In genomic region chr11:94424011-94424410, GRCh38 we compare ENCODE assay signal across 20 cellular contexts. TPM values are rescaled to one million over a fixed set of nuclear protein-coding genes. Genes with fewer than 3 reads are reported as not detected.
DNase-seq lines count a peak whose midpoint lies in the region; ATAC-seq and TF ChIP-seq lines count a peak whose summit lies in the region.
"Had no signal": no experiment of that assay in that cellular context is flagged by ENCODE, and none has a peak within 500 bp of the region (broad histone marks: within the 10 kb centered on the region; RNA-seq: fewer than 3 reads in every experiment).

No MANE protein-coding gene starts in this region.

- no peak overlapping the region for H2BK5ac ChIP-seq in IMR-90 (ENCODE audit: low read depth, low read length, poor library complexity, severe bottlenecking)

- H2AFZ ChIP-seq in IMR-90 (replicated peaks; ENCODE audit: low read length, poor library complexity) = no peak overlapping the region

- no peak overlapping the region for H3K27ac ChIP-seq in IMR-90 (ENCODE audit: insufficient read depth, low read length)
- H3K27ac ChIP-seq: A549, SJCRH30 had no signal

- H3K9me3 Mint-ChIP-seq in osteocyte (ENCODE audit: unreplicated experiment) = peaks cover 20% of the 10 kb centered on the region
- H3K9me3 Mint-ChIP-seq in natural killer cell = no peaks in the 10 kb centered on the region

- no peak for TF ChIP-seq CTCF in IMR-90 (conservative IDR thresholded peaks at IDR 0.05; ENCODE audit: low read depth, low read length)
- no peak for TF ChIP-seq CTCF in osteocyte (IDR thresholded peaks at IDR 0.05)
- no peak for TF ChIP-seq CTCF in natural killer cell (IDR thresholded peaks at IDR 0.05)

- intact Hi-C loops in IMR-90 (cut with micrococcal nuclease) = no loop called here
- intact Hi-C loops in natural killer cell (cut with micrococcal nuclease) = no loop called here

- no peaks in the 10 kb centered on the region for H3K27me3 ChIP-seq in IMR-90 (ENCODE audit: control insufficient read depth, insufficient read depth, low read length)
- H3K27me3 ChIP-seq: SJCRH30 had no signal

- H2AK5ac ChIP-seq in IMR-90 (ENCODE audit: low read depth, low read length) = no peak overlapping the region

- no peak overlapping the region for H2BK120ac ChIP-seq in IMR-90 (ENCODE audit: low read depth, low read length)

- H3K4me1 Mint-ChIP-seq in osteocyte (ENCODE audit: unreplicated experiment) = peaks cover 16% of the 10 kb centered on the region
- H3K4me1 Mint-ChIP-seq in natural killer cell = peaks cover 10 to 25% of the 10 kb centered on the region in 2 donors
- H3K4me1 Mint-ChIP-seq: CD14-positive monocyte had no signal

- H3K4me2 ChIP-seq in IMR-90 (ENCODE audit: low read depth, low read length) = no peak overlapping the region
- H3K4me2 ChIP-seq: A549 had no signal

- BruUV-seq in IMR-90 (replicated peaks; lab: Mats Ljungman, UMichigan) = no TSS peak

- H3K9me3 ChIP-seq in IMR-90 (ENCODE audit: control insufficient read depth, insufficient read depth, low read length) = no peaks in the 10 kb centered on the region
- H3K9me3 ChIP-seq: A549, SJCRH30 had no signal

- H4K5ac ChIP-seq in IMR-90 (ENCODE audit: low read depth, low read length) = no peak overlapping the region

- H3K23ac ChIP-seq in IMR-90 (ENCODE audit: low read depth, low read length) = no peak overlapping the region

- H4K8ac ChIP-seq in IMR-90 (ENCODE audit: low read depth in 2 of 2, low read length in 2 of 2) = no peak overlapping the region

- no peak overlapping the region for H3K56ac ChIP-seq in IMR-90 (ENCODE audit: extremely low read depth, insufficient read depth, low read length)

- H3K27me3 Mint-ChIP-seq in osteocyte (ENCODE audit: unreplicated experiment) = no peaks in the 10 kb centered on the region
- H3K27me3 Mint-ChIP-seq in natural killer cell (ENCODE audit: low read depth in 2 of 2) = no peaks in the 10 kb centered on the region
- H3K27me3 Mint-ChIP-seq: B cell had no signal

- 0 out of 2 replicates have a peak overlapping the region, but pooled peaks have one; percentile 4 for H3K14ac ChIP-seq in IMR-90 (replicated peaks; ENCODE audit: low read depth, low read length)

- no peak overlapping the region for H3K18ac ChIP-seq in IMR-90 (ENCODE audit: low read depth, low read length)

- ATAC-seq in IMR-90 (ENCODE audit: low read depth) = 0 out of 2 replicates have a peak, but pooled peaks have one; percentile 21
- ATAC-seq in natural killer cell = no peak
- ATAC-seq: A549 had no signal

- TF ChIP-seq POLR2A in IMR-90 (IDR thresholded peaks at IDR 0.05; ENCODE audit: low read depth, low read length) = no peak

- DNase-seq in IMR-90 (no peak), astrocyte of the hippocampus (ENCODE audit: low read depth, low spot score) (peak; percentile 7), fibroblast of peridontal ligament (ENCODE audit: extremely low read depth) (peak; percentile 15), osteocyte (ENCODE audit: extremely low spot score, unreplicated experiment) (no peak), GDM1 (lab: John Stamatoyannopoulos, UW) (no peak), natural killer cell (no peak)
- DNase-seq in stimulated activated CD4-positive, alpha-beta T cell treated with anti-CD3 and anti-CD28 coated beads, Interleukin-2, amount 100 ng/mL, for 48 hours = no peak
- DNase-seq: DMS53, GF-D8, KBM-7, NCI-H1092 treated with DMSO at 0.1 percent for 48 hours, NCI-H2029 treated with DMSO at 0.1 percent for 48 hours, NCI-H2171, NCI-H345, NCI-H774, OCI-M1 had no signal

- H3K4me3 Mint-ChIP-seq in osteocyte (ENCODE audit: unreplicated experiment) (no peak overlapping the region), natural killer cell (no peak overlapping the region)
- H3K4me3 Mint-ChIP-seq: B cell, CD14-positive monocyte had no signal

- no peaks in the 10 kb centered on the region for H4K20me1 ChIP-seq in IMR-90 (ENCODE audit: insufficient read depth, low read length)

- H3K36me3 Mint-ChIP-seq in osteocyte (ENCODE audit: unreplicated experiment) = peaks cover 45% of the 10 kb centered on the region
- peaks cover 33% of the 10 kb centered on the region for H3K36me3 Mint-ChIP-seq in natural killer cell

- H3K79me1 ChIP-seq in IMR-90 (ENCODE audit: low read depth in 1 of 2, low read length in 2 of 2) = 0 out of 4 replicates have a peak, but pooled peaks cover 0 to 4% of the 10 kb centered on the region in 2 experiments

- peaks cover 6% of the 10 kb centered on the region; the same call in 1 of the 2 replicates for H3K9me1 ChIP-seq in IMR-90 (ENCODE audit: insufficient read depth, low read length)

- dilution Hi-C loops in IMR-90 (cut with HindIII; ENCODE audit: low sequenced_read_pairs, unreplicated experiment) = no loop called here

- H2BK20ac ChIP-seq in IMR-90 (ENCODE audit: low read depth, low read length) = no peak overlapping the region

- no peak overlapping the region for H3K4me3 ChIP-seq in IMR-90 (ENCODE audit: insufficient read depth, low read depth, low read length)
- H3K4me3 ChIP-seq: A549, SJCRH30 had no signal

- H3K4ac ChIP-seq in IMR-90 (ENCODE audit: low read depth, low read length) = no peak overlapping the region

- in situ Hi-C loops in IMR-90 (cut with MboI; ENCODE audit: low sequenced_read_pairs) = loop anchor here (10.0 kb wide), 1 partner anchor 249 kb away; no protein-coding TSS in a partner anchor

- H2BK15ac ChIP-seq in IMR-90 (ENCODE audit: low read depth, low read length) = no peak overlapping the region

- H3K36me3 ChIP-seq in IMR-90 (ENCODE audit: control insufficient read depth, insufficient read depth, low read length) = no peaks in the 10 kb centered on the region

- no peak overlapping the region for H2AK9ac ChIP-seq in IMR-90 (replicated peaks; ENCODE audit: low read depth, low read length, poor library complexity)

- no peak overlapping the region for H4K91ac ChIP-seq in IMR-90 (ENCODE audit: insufficient read depth, low read depth, low read length)

- CTCF ChIA-PET in IMR-90 (lab: Yijun Ruan, JAX) = interaction anchor here (1.0 kb wide), 1 partner anchor 503 kb away, joined by 4 read pairs; no protein-coding TSS in a partner anchor

- TF ChIP-seq RAD21 in IMR-90 (IDR thresholded peaks at IDR 0.05; ENCODE audit: low read length) = no peak

- peaks cover 3% of the 10 kb centered on the region; the same call in 1 of the 2 replicates for H3K4me1 ChIP-seq in IMR-90 (ENCODE audit: control insufficient read depth, insufficient read depth, low read length)
- H3K4me1 ChIP-seq: SJCRH30 had no signal

- H3K9ac ChIP-seq in IMR-90 (ENCODE audit: low read depth, low read length) = no peak overlapping the region

- POLR2A ChIA-PET in IMR-90 (lab: Charles Lee; ENCODE audit: unreplicated experiment) = no interaction called here

- no CpG with 5 or more reads among the region's 2 CpGs for WGBS in IMR-90 (ENCODE audit: extremely low coverage in 2 of 2, insufficient read length in 1 of 2), 2 experiments

- H3K27ac Mint-ChIP-seq in osteocyte (ENCODE audit: unreplicated experiment) (peak overlapping the region; percentile 19), natural killer cell (no peak overlapping the region)
- H3K27ac Mint-ChIP-seq: B cell had no signal

TF ChIP-seq in IMR-90, 13 proteins besides CTCF, POLR2A, EP300 and RAD21:
- no peak for TF ChIP-seq CHD1 (IDR thresholded peaks at IDR 0.05; ENCODE audit: low read depth, low read length)
- no peak for TF ChIP-seq FOS (IDR thresholded peaks at IDR 0.05; ENCODE audit: low read depth, low read length)
- TF ChIP-seq CEBPB (IDR thresholded peaks at IDR 0.05; ENCODE audit: low read depth, low read length) = no peak
- TF ChIP-seq MAZ (IDR thresholded peaks at IDR 0.05; ENCODE audit: borderline replicate concordance, low read depth, low read length) = no peak
- TF ChIP-seq RCOR1 (IDR thresholded peaks at IDR 0.05; ENCODE audit: insufficient replicate concordance, low read length) = no peak
- no peak for TF ChIP-seq MAFK (IDR thresholded peaks at IDR 0.05; ENCODE audit: low read depth, low read length)
- TF ChIP-seq BHLHE40 (IDR thresholded peaks at IDR 0.05; ENCODE audit: low read depth, low read length) = no peak
- TF ChIP-seq MXI1 (IDR thresholded peaks at IDR 0.05; ENCODE audit: borderline replicate concordance, low read depth, low read length) = no peak
- no peak for TF ChIP-seq NFE2L2 (IDR thresholded peaks at IDR 0.05; ENCODE audit: low read depth, low read length)
- no peak for TF ChIP-seq RFX5 (IDR thresholded peaks at IDR 0.05; ENCODE audit: low read depth, low read length)

RNA-seq across cellular contexts. Expression of gene GPR83, which starts 22.8 kb away (rescaled TPM):
- total RNA-seq in IMR-90 (2012; rRNA removed) (under 0.01 TPM in 2 replicates), osteocyte (not detected in 2 replicates), natural killer cell (under 1 TPM; 0.26 to 0.55 (median 0.32) TPM)
- polyA plus RNA-seq in IMR-90 (2012; rRNA removed) = 0.03 and 0.07 TPM in 2 replicates
- 0.02 and 0.05 TPM in 2 replicates for polyA plus RNA-seq in IMR-90 (2012; cell fraction: cytosol; rRNA removed)
- 0.10 TPM in 2 replicates for polyA plus RNA-seq in IMR-90 (2012; cell fraction: nucleus; rRNA removed; ENCODE audit: low replicate concordance)

Comparison
In these comparisons a context has a peak if more than half of its experiments do, and no peak if none do; other contexts are left out.
1. DNase-seq: peak in astrocyte of the hippocampus (single experiment) and fibroblast of peridontal ligament (single experiment); none in IMR-90 (single experiment), osteocyte (single experiment), GDM1 (single experiment), natural killer cell (single experiment) and stimulated activated CD4-positive, alpha-beta T cell treated with anti-CD3 and anti-CD28 coated beads, Interleukin-2, amount 100 ng/mL, for 48 hours (0 of 2).